37 cellular contexts compared by ENCODE assay signal in genomic region chr15:51697150-51697549, GRCh38. TPM values are rescaled to one million over a fixed set of nuclear protein-coding genes. Genes with fewer than 3 reads are reported as not detected.
"Had no signal": no experiment of that assay in that cellular context is flagged by ENCODE, and none has a peak within 500 bp of the region (broad histone marks: within the 10 kb centered on the region; RNA-seq: fewer than 3 reads in every experiment).

No MANE protein-coding gene starts in this region.

- H3K4me3 Mint-ChIP-seq: activated B cell treated with CpG ODN at 0.5 μM for 24 hours; activated CD8-positive, alpha-beta memory T cell treated with anti-CD3 and anti-CD28 coated beads, Interleukin-2, amount 10 ng/mL, durations not matched to agents 7 days and 5 days; activated CD8-positive, alpha-beta T cell treated with anti-CD3 and anti-CD28 coated beads for 36 hours; activated naive CD4-positive, alpha-beta T cell treated with anti-CD3 and anti-CD28 coated beads, Interleukin-2, amount 10 ng/mL, durations not matched to agents 7 days and 5 days; activated naive CD8-positive, alpha-beta T cell treated with anti-CD3 and anti-CD28 coated beads, Interleukin-2, amount 10 ng/mL, durations not matched to agents 7 days and 5 days; activated T-cell treated with anti-CD3 and anti-CD28 coated beads, Interleukin-2, amount 50 U/mL, for 72 hours; central memory CD8-positive, alpha-beta T cell; effector memory CD8-positive, alpha-beta T cell; T-helper 17 cell; T-helper 2 cell treated with Interferon-gamma antibody and Interleukin-4, amounts not matched to agents 5 μg/mL and 100 μg/mL, for 36 hours had no signal

- H3K4me1 Mint-ChIP-seq: central memory CD8-positive, alpha-beta T cell had no signal

- ATAC-seq: activated CD4-positive, CD25-positive, alpha-beta regulatory T cell treated with anti-CD3 and anti-CD28 coated beads, Interleukin-2, amount 50 U/mL, for 24 hours; activated CD8-positive, alpha-beta memory T cell treated with anti-CD3 and anti-CD28 coated beads, Interleukin-2, amount 10 ng/mL, durations not matched to agents 7 days and 5 days; activated CD8-positive, alpha-beta T cell treated with anti-CD3 and anti-CD28 coated beads for 36 hours; activated T-cell treated with anti-CD3 and anti-CD28 coated beads, Interleukin-2, amount 50 U/mL, for 72 hours; effector memory CD8-positive, alpha-beta T cell; foreskin keratinocyte; gastrocnemius medialis; heart left ventricle; T-helper 17 cell had no signal

- H3K27me3 ChIP-seq: esophagus muscularis mucosa, gastrocnemius medialis had no signal

- H3K9me3 Mint-ChIP-seq: activated B cell treated with CpG ODN at 0.5 μM for 24 hours; activated CD8-positive, alpha-beta T cell treated with anti-CD3 and anti-CD28 coated beads for 36 hours; activated naive CD4-positive, alpha-beta T cell treated with anti-CD3 and anti-CD28 coated beads, Interleukin-2, amount 10 ng/mL, durations not matched to agents 7 days and 5 days; activated naive CD4-positive, alpha-beta T cell treated with anti-CD3 and anti-CD28 coated beads, Interleukin-2, amount 50 U/mL, for 72 hours; activated naive CD8-positive, alpha-beta T cell treated with anti-CD3 and anti-CD28 coated beads, Interleukin-2, amount 10 ng/mL, durations not matched to agents 7 days and 5 days; activated T-cell treated with anti-CD3 and anti-CD28 coated beads, Interleukin-2, amount 50 U/mL, for 72 hours; central memory CD8-positive, alpha-beta T cell; effector memory CD8-positive, alpha-beta T cell; T-helper 2 cell treated with Interferon-gamma antibody and Interleukin-4, amounts not matched to agents 5 μg/mL and 100 μg/mL, for 36 hours had no signal

- H3K36me3 Mint-ChIP-seq: activated naive CD4-positive, alpha-beta T cell treated with anti-CD3 and anti-CD28 coated beads, Interleukin-2, amount 10 ng/mL, durations not matched to agents 7 days and 5 days; activated naive CD4-positive, alpha-beta T cell treated with anti-CD3 and anti-CD28 coated beads, Interleukin-2, amount 50 U/mL, for 72 hours; activated naive CD8-positive, alpha-beta T cell treated with anti-CD3 and anti-CD28 coated beads, Interleukin-2, amount 10 ng/mL, durations not matched to agents 7 days and 5 days had no signal

- H3K4me3 ChIP-seq: esophagus muscularis mucosa, gastrocnemius medialis, heart left ventricle had no signal

- H3K4me1 ChIP-seq: esophagus muscularis mucosa, foreskin keratinocyte, gastrocnemius medialis had no signal

- H3K9me3 ChIP-seq: esophagus muscularis mucosa, gastrocnemius medialis, heart left ventricle had no signal

- H3K27me3 Mint-ChIP-seq: activated B cell treated with CpG ODN at 0.5 μM for 24 hours had no signal

- H3K27ac ChIP-seq: brain microvascular endothelial cell, esophagus muscularis mucosa, foreskin keratinocyte, gastrocnemius medialis, heart left ventricle, WERI-Rb-1 had no signal

- H3K27ac Mint-ChIP-seq: activated B cell treated with CpG ODN at 0.5 μM for 24 hours; activated CD8-positive, alpha-beta memory T cell treated with anti-CD3 and anti-CD28 coated beads, Interleukin-2, amount 10 ng/mL, durations not matched to agents 7 days and 5 days; activated CD8-positive, alpha-beta T cell treated with anti-CD3 and anti-CD28 coated beads for 36 hours; activated naive CD4-positive, alpha-beta T cell treated with anti-CD3 and anti-CD28 coated beads, Interleukin-2, amount 10 ng/mL, durations not matched to agents 7 days and 5 days; activated naive CD4-positive, alpha-beta T cell treated with anti-CD3 and anti-CD28 coated beads, Interleukin-2, amount 50 U/mL, for 72 hours; activated naive CD8-positive, alpha-beta T cell treated with anti-CD3 and anti-CD28 coated beads, Interleukin-2, amount 10 ng/mL, durations not matched to agents 7 days and 5 days; activated T-cell treated with anti-CD3 and anti-CD28 coated beads, Interleukin-2, amount 50 U/mL, for 72 hours; effector memory CD8-positive, alpha-beta T cell; T-helper 17 cell; T-helper 2 cell treated with Interferon-gamma antibody and Interleukin-4, amounts not matched to agents 5 μg/mL and 100 μg/mL, for 36 hours had no signal

- FAIRE-seq: astrocyte, bronchial epithelial cell, colon had no signal

- DNase-seq: activated B cell treated with CpG ODN at 0.5 μM for 24 hours; activated CD4-positive, alpha-beta T cell treated with anti-CD3 and anti-CD28 coated beads for 48 hours; activated CD4-positive, alpha-beta T cell treated with anti-CD3 and anti-CD28 coated beads, Interleukin-2, amount 50 U/mL, for 1 hour; activated CD4-positive, alpha-beta T cell treated with anti-CD3 and anti-CD28 coated beads, Interleukin-2, amount 50 U/mL, for 48 hours; activated CD8-positive, alpha-beta memory T cell treated with anti-CD3 and anti-CD28 coated beads, Interleukin-2, amount 10 ng/mL, durations not matched to agents 7 days and 5 days; activated CD8-positive, alpha-beta memory T cell treated with anti-CD3 and anti-CD28 coated beads, Interleukin-2, amount 50 U/mL, for 4 hours; activated CD8-positive, alpha-beta T cell treated with anti-CD3 and anti-CD28 coated beads for 36 hours; activated gamma-delta T cell; activated naive CD4-positive, alpha-beta T cell; activated naive CD4-positive, alpha-beta T cell treated with anti-CD3 and anti-CD28 coated beads, Interleukin-2, amount 10 ng/mL, durations not matched to agents 7 days and 5 days; activated naive CD8-positive, alpha-beta T cell treated with anti-CD3 and anti-CD28 coated beads, Interleukin-2, amount 10 ng/mL, durations not matched to agents 7 days and 5 days; activated T-cell treated with anti-CD3 and anti-CD28 coated beads, Interleukin-2, amount 50 U/mL, for 1 hour; activated T-cell treated with anti-CD3 and anti-CD28 coated beads, Interleukin-2, amount 50 U/mL, for 72 hours; amniotic stem cell; anterior cingulate cortex; brain microvascular endothelial cell; cortex of kidney; dermis blood vessel endothelial cell; effector CD4-positive, alpha-beta T cell; effector memory CD8-positive, alpha-beta T cell; erythroblast; foreskin keratinocyte; gastrocnemius medialis; heart left ventricle; T-helper 17 cell; T1000; WERI-Rb-1 had no signal

- H3K36me3 ChIP-seq: brain microvascular endothelial cell, esophagus muscularis mucosa, gastrocnemius medialis, heart left ventricle had no signal

RNA-seq across cellular contexts. Expression of gene SCG3, which starts 15.8 kb away (rescaled TPM):
- total RNA-seq: activated B cell treated with CpG ODN at 0.5 μM for 24 hours; activated CD8-positive, alpha-beta memory T cell treated with anti-CD3 and anti-CD28 coated beads for 36 hours; activated CD8-positive, alpha-beta memory T cell treated with anti-CD3 and anti-CD28 coated beads, Interleukin-2, amount 10 ng/mL, durations not matched to agents 7 days and 5 days; activated CD8-positive, alpha-beta T cell treated with anti-CD3 and anti-CD28 coated beads for 36 hours; activated naive CD8-positive, alpha-beta T cell treated with anti-CD3 and anti-CD28 coated beads, Interleukin-2, amount 10 ng/mL, durations not matched to agents 7 days and 5 days; activated T-cell treated with anti-CD3 and anti-CD28 coated beads, Interleukin-2, amount 50 U/mL, for 72 hours; bronchial epithelial cell; cardiac septum; foreskin keratinocyte; gastrocnemius medialis; T-helper 17 cell had no signal
